25 cellular contexts compared by ENCODE assay signal in genomic region chr1:29318724-29319123, GRCh38.
DNase-seq lines count a peak whose midpoint lies in the region; ATAC-seq and TF ChIP-seq lines count a peak whose summit lies in the region.
"Had no signal": no experiment of that assay in that cellular context is flagged by ENCODE, and none has a peak within 500 bp of the region (broad histone marks: within the 10 kb centered on the region; RNA-seq: fewer than 3 reads in every experiment).

No MANE protein-coding gene starts in this region.

- H3K36me3 ChIP-seq in neuronal stem cell (replicated peaks in 1 of 2; ENCODE audit: control insufficient read depth in 2 of 2, insufficient read depth in 2 of 2, low read length in 2 of 2) (peaks cover 0 to 15% of the 10 kb centered on the region in 2 donors), sigmoid colon (peaks cover 0 to 24% (median 0%) of the 10 kb centered on the region in 4 donors)
- H3K36me3 ChIP-seq: BE2C; BLaER1 treated with 17β-estradiol and CSF1 and Interleukin-3, amounts not matched to agents 10 nM and 100 nM had no signal

- no peak for TF ChIP-seq POLR2A in sigmoid colon (IDR thresholded peaks at IDR 0.05)

- H3K56ac ChIP-seq in H9 (ENCODE audit: insufficient read length, low read depth, low read length): no peak overlapping the region

- H3T11ph ChIP-seq in H9 (ENCODE audit: low read length): no peak overlapping the region

- peak overlapping the region in 1 of 2 experiments; percentile 43; a peak in 2 of 5 replicates for H3K4me3 Mint-ChIP-seq in H9
- H3K4me3 Mint-ChIP-seq: CD14-positive monocyte; CD4-positive, alpha-beta T cell; CD8-positive, alpha-beta memory T cell; HFFc6 had no signal

- H2BK15ac ChIP-seq in H9 (ENCODE audit: low read depth, low read length) (no peak overlapping the region), neuronal stem cell (ENCODE audit: low read length) (no peak overlapping the region)

- H3K14ac ChIP-seq in H9 (ENCODE audit: insufficient read depth, low read length) (no peak overlapping the region), neuronal stem cell (ENCODE audit: low read length) (peak overlapping the region; percentile 14)

- H2AK5ac ChIP-seq in H9 (ENCODE audit: insufficient read length, low read length) (no peak overlapping the region), neuronal stem cell (ENCODE audit: low read depth, low read length) (no peak overlapping the region)

- H4K91ac ChIP-seq in H9 (ENCODE audit: insufficient read length, low read depth, low read length) (no peak overlapping the region), neuronal stem cell (ENCODE audit: low read depth, low read length, poor library complexity) (no peak overlapping the region)

- H2BK120ac ChIP-seq in H9 (ENCODE audit: low read depth, low read length, poor library complexity, severe bottlenecking) (no peak overlapping the region), neuronal stem cell (ENCODE audit: low read depth, low read length) (no peak overlapping the region)

- H3K4me2 ChIP-seq in H9 (ENCODE audit: insufficient read depth, insufficient read length, low read length) (no peak overlapping the region), neuronal stem cell (ENCODE audit: insufficient read depth, low read length, poor library complexity, severe bottlenecking) (no peak overlapping the region)
- H3K4me2 ChIP-seq: A549; BLaER1 treated with 17β-estradiol and CSF1 and Interleukin-3, amounts not matched to agents 10 nM and 100 nM had no signal

- H2BK12ac ChIP-seq in H9 (ENCODE audit: insufficient read length, low read depth, low read length) (no peak overlapping the region), neuronal stem cell (ENCODE audit: low read length) (no peak overlapping the region)

- H3K4me1 ChIP-seq in H9 (ENCODE audit: insufficient read depth, low read length): no peaks in the 10 kb centered on the region
- H3K4me1 ChIP-seq in neuronal stem cell (ENCODE audit: control insufficient read depth in 2 of 2, insufficient read depth in 1 of 2, low read depth in 1 of 2, low read length in 2 of 2): no peaks in the 10 kb centered on the region
- no peaks in the 10 kb centered on the region for H3K4me1 ChIP-seq in sigmoid colon
- H3K4me1 ChIP-seq: A549; BE2C; BLaER1 treated with 17β-estradiol and CSF1 and Interleukin-3, amounts not matched to agents 10 nM and 100 nM; HAP-1 had no signal

- no peak overlapping the region for H3K4me3 ChIP-seq in neuronal stem cell (ENCODE audit: low read length in 2 of 2)
- H3K4me3 ChIP-seq in sigmoid colon: no peak overlapping the region
- H3K4me3 ChIP-seq: A549; BLaER1 treated with 17β-estradiol and CSF1 and Interleukin-3, amounts not matched to agents 10 nM and 100 nM; GM12878; GM23248; HAP-1 had no signal

- no peak for TF ChIP-seq EP300 in sigmoid colon (IDR thresholded peaks at IDR 0.05)

- no peak overlapping the region for H3K4ac ChIP-seq in H9 (ENCODE audit: low read depth, low read length)
- H3K4ac ChIP-seq in neuronal stem cell (ENCODE audit: low read length): no peak overlapping the region

- ATAC-seq in esophagus mucosa: no peak
- ATAC-seq in HG03571 (IDR thresholded peaks at IDR 0.05; ENCODE audit: unreplicated experiment): no peak
- ATAC-seq: A549, GM12878 had no signal

- no peaks in the 10 kb centered on the region for H3K4me1 Mint-ChIP-seq in H9
- H3K4me1 Mint-ChIP-seq: CD14-positive monocyte; CD8-positive, alpha-beta memory T cell had no signal

- H2AFZ ChIP-seq in H9 (ENCODE audit: low read length) (no peak overlapping the region), neuronal stem cell (ENCODE audit: low read length) (no peak overlapping the region)
- H2AFZ ChIP-seq: GM23248 had no signal

- peak overlapping the region; percentile 8 to 74 (median 66); a peak in 3 of 7 replicates for H3K27ac Mint-ChIP-seq in H9
- H3K27ac Mint-ChIP-seq: CD14-positive monocyte; CD4-positive, alpha-beta T cell; HFFc6 had no signal

- H4K8ac ChIP-seq in H9 (replicated peaks; ENCODE audit: insufficient read length, low read depth, low read length) (no peak overlapping the region), neuronal stem cell (ENCODE audit: low read depth, low read length) (no peak overlapping the region)

- no peaks in the 10 kb centered on the region for H3K9me3 Mint-ChIP-seq in H9
- H3K9me3 Mint-ChIP-seq: CD14-positive monocyte; CD4-positive, alpha-beta T cell; CD8-positive, alpha-beta memory T cell; HFFc6 had no signal

- no peak overlapping the region for H3K27ac ChIP-seq in H9 (ENCODE audit: insufficient read length, low read depth, low read length)
- H3K27ac ChIP-seq in neuronal stem cell (replicated peaks; ENCODE audit: low read length): no peak overlapping the region
- H3K27ac ChIP-seq in sigmoid colon: no peak overlapping the region
- H3K27ac ChIP-seq: A549; BLaER1 treated with 17β-estradiol and CSF1 and Interleukin-3, amounts not matched to agents 10 nM and 100 nM; GM23248 had no signal

- H3K9me3 ChIP-seq in H9 (ENCODE audit: control insufficient read depth, low read depth, low read length) (no peaks in the 10 kb centered on the region), neuronal stem cell (replicated peaks in 1 of 2; ENCODE audit: control insufficient read depth in 2 of 2, insufficient read depth in 1 of 2, low read depth in 1 of 2, low read length in 2 of 2) (no peaks in the 10 kb centered on the region), sigmoid colon (no peaks in the 10 kb centered on the region)
- H3K9me3 ChIP-seq: A549; BE2C; BLaER1 treated with 17β-estradiol and CSF1 and Interleukin-3, amounts not matched to agents 10 nM and 100 nM; HAP-1 had no signal

- H3K27me3 Mint-ChIP-seq in H9 (ENCODE audit: low read depth): no peaks in the 10 kb centered on the region
- H3K27me3 Mint-ChIP-seq: CD4-positive, alpha-beta T cell had no signal

- in situ Hi-C loops in GM13976 (cut with MboI; ENCODE audit: low sequenced_read_pairs, unreplicated experiment): no loop called here

- H3K79me2 ChIP-seq in H9 (ENCODE audit: insufficient read depth, low read length): no peaks in the 10 kb centered on the region

- H3K27me3 ChIP-seq in H9 (ENCODE audit: insufficient read depth, low read length): no peaks in the 10 kb centered on the region
- H3K27me3 ChIP-seq in neuronal stem cell (ENCODE audit: control insufficient read depth in 3 of 3, insufficient read depth in 3 of 3, low read depth in 1 of 3, low read length in 3 of 3): no peaks in the 10 kb centered on the region
- no peaks in the 10 kb centered on the region for H3K27me3 ChIP-seq in sigmoid colon
- H3K27me3 ChIP-seq: BE2C; BLaER1 treated with 17β-estradiol and CSF1 and Interleukin-3, amounts not matched to agents 10 nM and 100 nM had no signal

- H3K18ac ChIP-seq in H9 (ENCODE audit: insufficient read length, low read depth, low read length) (no peak overlapping the region), neuronal stem cell (ENCODE audit: low read length) (no peak overlapping the region)

- H2BK20ac ChIP-seq in H9 (ENCODE audit: low read depth, low read length, poor library complexity, severe bottlenecking): no peak overlapping the region

- intact Hi-C loops in sigmoid colon (cut with DNase I): no loop called here

- H3K9ac ChIP-seq in H9 (ENCODE audit: extremely low read depth, insufficient read length, low read length): no peak overlapping the region
- H3K9ac ChIP-seq in neuronal stem cell (ENCODE audit: low read depth, low read length, poor library complexity): no peak overlapping the region
- H3K9ac ChIP-seq: BLaER1 treated with 17β-estradiol and CSF1 and Interleukin-3, amounts not matched to agents 10 nM and 100 nM; GM23248 had no signal

- H4K20me1 ChIP-seq in H9 (ENCODE audit: control insufficient read depth, insufficient read depth, insufficient read length): no peaks in the 10 kb centered on the region

- no CpG with 5 or more reads among the region's 10 CpGs for WGBS in H9 (ENCODE audit: extremely low coverage, insufficient read length, low lambda C conversion rate)
- WGBS in neuronal stem cell (ENCODE audit: extremely low coverage in 2 of 2, insufficient read length in 2 of 2, insufficient replicate concordance in 1 of 2), 2 donors: no CpG with 5 or more reads among the region's 10 CpGs
- WGBS in sigmoid colon, 2 donors: 90 to 92% methylated on average over 10 of the region's 10 CpGs

- no peaks in the 10 kb centered on the region for H3K23me2 ChIP-seq in H9 (ENCODE audit: insufficient read length, low read depth, low read length, poor library complexity, severe bottlenecking)

- peaks cover 2 to 39% (median 35%) of the 10 kb centered on the region in 3 experiments; a peak in 6 of 7 replicates for H3K36me3 Mint-ChIP-seq in H9 (ENCODE audit: insufficient read depth in 1 of 3, low read depth in 3 of 3)
- H3K36me3 Mint-ChIP-seq: CD14-positive monocyte; CD8-positive, alpha-beta memory T cell had no signal

- H3K79me1 ChIP-seq in H9 (ENCODE audit: insufficient read depth, low read depth, low read length, poor library complexity, severe bottlenecking) (no peaks in the 10 kb centered on the region), neuronal stem cell (ENCODE audit: low read depth, low read length) (no peaks in the 10 kb centered on the region)

- H3K23ac ChIP-seq in H9 (ENCODE audit: insufficient read length, low read depth, low read length) (no peak overlapping the region), neuronal stem cell (ENCODE audit: low read depth, low read length, poor library complexity) (no peak overlapping the region)

- H4K5ac ChIP-seq in H9 (ENCODE audit: insufficient read length, low read depth, low read length): no peak overlapping the region

- H2BK5ac ChIP-seq in H9 (ENCODE audit: insufficient read length, low read length): no peak overlapping the region
- no peak overlapping the region for H2BK5ac ChIP-seq in neuronal stem cell (ENCODE audit: low read length)

- TF ChIP-seq CTCF in H9 (conservative IDR thresholded peaks at IDR 0.05) (no peak), sigmoid colon (IDR thresholded peaks at IDR 0.05) (no peak), GM13976 (IDR thresholded peaks at IDR 0.05; ENCODE audit: borderline replicate concordance, control extremely low read depth, extremely low read depth, insufficient read depth, missing control alignments) (no peak)

- DNase-seq in H9 (no peak), mesenteric fat pad (ENCODE audit: low spot score) (peak; percentile 65), neuronal stem cell (ENCODE audit: low spot score) (no peak), sigmoid colon (peak; percentile 52), NCI-H2029 (lab: John Stamatoyannopoulos, UW) (no peak), GM13976 (ENCODE audit: low spot score) (no peak)
- DNase-seq: 8988T; ACHN; AML-193; BE2C; CD4-positive, alpha-beta T cell; CD8-positive, alpha-beta memory T cell; DMS 273 treated with DMSO at 0.1 percent for 48 hours; DMS79; EL; GDM1; GM23248; HFFc6 had no signal

Comparison
In these comparisons a context has a peak if more than half of its experiments do, and no peak if none do; other contexts are left out.
1. DNase-seq: peak in mesenteric fat pad (single experiment) and sigmoid colon (single experiment); none in H9 (single experiment), neuronal stem cell (single experiment), NCI-H2029 (single experiment) and GM13976 (single experiment).